Comparison of ENCODE assay signal across 1 cellular context in genomic region chr1:19311931-19312781, GRCh38.
A peak's percentile ranks its signal among the peaks of the same experiment; 100 is the strongest.
TF ChIP-seq lines count a peak whose summit lies in the region.

Gene AKR7A2, minus strand, starts transcription at chr1:19312144. Its CDS starts 20 bp downstream, at chr1:19312124.
Gene SLC66A1, plus strand, starts transcription at chr1:19312326. Its CDS starts 5,352 bp downstream, at chr1:19317678.

TF ChIP-seq in HepG2, 621 proteins besides CTCF, POLR2A, EP300 and RAD21 (continued from another document and continues in another):
- TF ChIP-seq ZNF770 (CRISPR knock-in tag; IDR thresholded peaks at IDR 0.05) = peak; percentile 5; the same call in 1 of the 2 replicates
- no peak for TF ChIP-seq AFF4 (CRISPR knock-in tag; IDR thresholded peaks at IDR 0.05)
- TF ChIP-seq ZNF17 (CRISPR knock-in tag; IDR thresholded peaks at IDR 0.05) = no peak
- TF ChIP-seq U2AF2 (IDR thresholded peaks at IDR 0.05; ENCODE audit: low read depth, low read length) = no peak
- TF ChIP-seq ATF4 (CRISPR knock-in tag; IDR thresholded peaks at IDR 0.05) = peak in 1 of 2 experiments; percentile 34; a peak in 1 of 4 replicates
- TF ChIP-seq ZBTB40 (IDR thresholded peaks at IDR 0.05) = no peak
- peak; percentile 66; the same call in 1 of the 2 replicates for TF ChIP-seq ZBTB40 (CRISPR knock-in tag; IDR thresholded peaks at IDR 0.05)
- no peak for TF ChIP-seq ZFP36L1 (CRISPR knock-in tag; IDR thresholded peaks at IDR 0.05)
- TF ChIP-seq CEBPB (IDR thresholded peaks at IDR 0.05; ENCODE audit: borderline replicate concordance, low read depth, low read length) = no peak
- peak; percentile 50; the same call in 1 of the 2 replicates for TF ChIP-seq ZSCAN21 (CRISPR knock-in tag; IDR thresholded peaks at IDR 0.05; ENCODE audit: borderline replicate concordance)
- no peak; the same call in 1 of the 2 replicates for TF ChIP-seq ZNF792 (CRISPR knock-in tag; IDR thresholded peaks at IDR 0.05)
- peak; percentile 45; the same call in 1 of the 2 replicates for TF ChIP-seq PRDM10 (CRISPR knock-in tag; IDR thresholded peaks at IDR 0.05; ENCODE audit: low read depth)
- peak; percentile 50; the same call in 1 of the 2 replicates for TF ChIP-seq PHF21A (CRISPR knock-in tag; IDR thresholded peaks at IDR 0.05)
- TF ChIP-seq ZNF281 (CRISPR knock-in tag; IDR thresholded peaks at IDR 0.05; ENCODE audit: borderline replicate concordance) = no peak; the same call in none of the 2 replicates
- peak; percentile 57; the same call in 1 of the 2 replicates for TF ChIP-seq KLF12 (CRISPR knock-in tag; IDR thresholded peaks at IDR 0.05; ENCODE audit: borderline replicate concordance)
- TF ChIP-seq ISX (CRISPR knock-in tag; conservative IDR thresholded peaks at IDR 0.05) = no peak
- no peak for TF ChIP-seq BHLHE40 (IDR thresholded peaks at IDR 0.05; ENCODE audit: low read length)
- TF ChIP-seq ATM (IDR thresholded peaks at IDR 0.05; ENCODE audit: borderline replicate concordance) = no peak
- peak; percentile 57; the same call in 1 of the 2 replicates for TF ChIP-seq PATZ1 (CRISPR knock-in tag; IDR thresholded peaks at IDR 0.05)
- peak; percentile 41; the same call in 1 of the 2 replicates for TF ChIP-seq NFKB2 (CRISPR knock-in tag; IDR thresholded peaks at IDR 0.05; ENCODE audit: borderline replicate concordance)
- TF ChIP-seq CENPBD1 (CRISPR knock-in tag; IDR thresholded peaks at IDR 0.05; ENCODE audit: borderline replicate concordance, low read depth) = no peak; the same call in 1 of the 2 replicates
- TF ChIP-seq ZNF292 (CRISPR knock-in tag; IDR thresholded peaks at IDR 0.05; ENCODE audit: borderline replicate concordance, low read depth) = no peak
- TF ChIP-seq AKAP8 (CRISPR knock-in tag; IDR thresholded peaks at IDR 0.05) = no peak
- TF ChIP-seq RARG (CRISPR knock-in tag; IDR thresholded peaks at IDR 0.05; ENCODE audit: low read depth) = no peak
